In genomic region chr9:70438341-70438924, GRCh38 we compare ENCODE assay signal across 9 cellular contexts. TPM values are rescaled to one million over a fixed set of nuclear protein-coding genes. Genes with fewer than 3 reads are reported as not detected.
A peak's percentile ranks its signal among the peaks of the same experiment; 100 is the strongest.
DNase-seq lines count a peak whose midpoint lies in the region; ATAC-seq and TF ChIP-seq lines count a peak whose summit lies in the region.
"Had no signal": no experiment of that assay in that cellular context is flagged by ENCODE, and none has a peak within 500 bp of the region (broad histone marks: within the 10 kb centered on the region; RNA-seq: fewer than 3 reads in every experiment).

No MANE protein-coding gene starts in this region.

- H3K4me3 ChIP-seq in GM23248 (no peak overlapping the region), RWPE2 (ENCODE audit: severe bottlenecking) (no peak overlapping the region), fibroblast of pulmonary artery (replicated peaks; ENCODE audit: low read depth, low read length) (no peak overlapping the region)

- no peaks in the 10 kb centered on the region for H3K36me3 ChIP-seq in GM23248 (ENCODE audit: low read depth)
- H3K36me3 ChIP-seq in RWPE2 (ENCODE audit: low read depth), result no peaks in the 10 kb centered on the region

- peak overlapping the region; percentile 72 for H2AFZ ChIP-seq in GM23248

- H3K27me3 ChIP-seq in GM23248 (replicated peaks; ENCODE audit: insufficient read depth), result no peaks in the 10 kb centered on the region
- no peaks in the 10 kb centered on the region for H3K27me3 ChIP-seq in RWPE2 (ENCODE audit: insufficient read depth, poor library complexity, severe bottlenecking)

- 64 to 69% methylated on average over 3 of the region's 3 CpGs for WGBS in GM23248 (ENCODE audit: low coverage in 1 of 2, low lambda C conversion rate in 2 of 2, missing lambda C conversion rate in 2 of 2), 2 experiments

- H3K9me3 ChIP-seq in GM23248 (ENCODE audit: low read depth) (no peaks in the 10 kb centered on the region), RWPE2 (ENCODE audit: severe bottlenecking) (no peaks in the 10 kb centered on the region)

- H3F3A ChIP-seq in GM23248 (ENCODE audit: insufficient read depth), result peaks cover 5% of the 10 kb centered on the region; the same call in 1 of the 2 replicates

- H3K9me2 ChIP-seq in GM23248 (ENCODE audit: insufficient read depth), result no peaks in the 10 kb centered on the region

- H3K27ac ChIP-seq in GM23248 (no peak overlapping the region), RWPE2 (ENCODE audit: poor library complexity, severe bottlenecking) (peak overlapping the region; percentile 72)

- no peaks in the 10 kb centered on the region for H3K79me2 ChIP-seq in GM23248 (ENCODE audit: insufficient read depth)

- H4K20me1 ChIP-seq in GM23248 (ENCODE audit: insufficient read depth), result no peaks in the 10 kb centered on the region

- no peak overlapping the region for H3K4me2 ChIP-seq in GM23248 (ENCODE audit: unreplicated experiment)

- DNase-seq in GM23248 (peak; percentile 27), RWPE2 (ENCODE audit: low spot score) (peak; percentile 65), fibroblast of pulmonary artery (ENCODE audit: low read depth) (peak; percentile 97), putamen (ENCODE audit: low spot score) (peak; percentile 37), NCI-H146 treated with DMSO at 0.1 percent for 48 hours (lab: John Stamatoyannopoulos, UW; ENCODE audit: unreplicated experiment) (no peak), middle frontal gyrus (ENCODE audit: extremely low spot score, low spot score) (no peak), NCI-H1694 (lab: John Stamatoyannopoulos, UW) (no peak)

- peak; percentile 97 for ATAC-seq in RWPE2 (ENCODE audit: low read depth)
- ATAC-seq in GM21515 (IDR thresholded peaks at IDR 0.05; ENCODE audit: unreplicated experiment), result no peak
- ATAC-seq: Panc1 had no signal

- in situ Hi-C loops in GM23248 (cut with MboI), result no loop called here

- no peak overlapping the region for H3K9ac ChIP-seq in GM23248

- TF ChIP-seq CTCF in RWPE2 (IDR thresholded peaks at IDR 0.05; ENCODE audit: poor library complexity, severe bottlenecking), result no peak
- no peak for TF ChIP-seq CTCF in fibroblast of pulmonary artery (IDR thresholded peaks at IDR 0.05; ENCODE audit: low read length, missing control alignments)

- H3K4me1 ChIP-seq in GM23248 (ENCODE audit: insufficient read depth), result peaks cover 10% of the 10 kb centered on the region
- H3K4me1 ChIP-seq in RWPE2 (ENCODE audit: insufficient read depth, poor library complexity, severe bottlenecking), result peaks cover 34% of the 10 kb centered on the region

RNA-seq across cellular contexts. Expression of gene KLF9, which starts 24.0 kb away (rescaled TPM):
- total RNA-seq in GM23248 (2014; rRNA removed; shearing (Covaris generic)), result 14.3 and 14.5 TPM in 2 replicates
- 2.5 and 2.6 TPM in 2 replicates for polyA plus RNA-seq in GM23248 (2016; fragmentation: Nextera tagmentation; extraction: Ambion mirVana)

Comparison
In these comparisons a context has a peak if more than half of its experiments do, and no peak if none do; other contexts are left out.
1. DNase-seq: peak in GM23248 (single experiment), RWPE2 (single experiment), fibroblast of pulmonary artery (single experiment) and putamen (single experiment); none in NCI-H146 treated with DMSO at 0.1 percent for 48 hours (single experiment), middle frontal gyrus (single experiment) and NCI-H1694 (single experiment).